Comparison of ENCODE assay signal across 34 cellular contexts in the genomic region with DNA sequence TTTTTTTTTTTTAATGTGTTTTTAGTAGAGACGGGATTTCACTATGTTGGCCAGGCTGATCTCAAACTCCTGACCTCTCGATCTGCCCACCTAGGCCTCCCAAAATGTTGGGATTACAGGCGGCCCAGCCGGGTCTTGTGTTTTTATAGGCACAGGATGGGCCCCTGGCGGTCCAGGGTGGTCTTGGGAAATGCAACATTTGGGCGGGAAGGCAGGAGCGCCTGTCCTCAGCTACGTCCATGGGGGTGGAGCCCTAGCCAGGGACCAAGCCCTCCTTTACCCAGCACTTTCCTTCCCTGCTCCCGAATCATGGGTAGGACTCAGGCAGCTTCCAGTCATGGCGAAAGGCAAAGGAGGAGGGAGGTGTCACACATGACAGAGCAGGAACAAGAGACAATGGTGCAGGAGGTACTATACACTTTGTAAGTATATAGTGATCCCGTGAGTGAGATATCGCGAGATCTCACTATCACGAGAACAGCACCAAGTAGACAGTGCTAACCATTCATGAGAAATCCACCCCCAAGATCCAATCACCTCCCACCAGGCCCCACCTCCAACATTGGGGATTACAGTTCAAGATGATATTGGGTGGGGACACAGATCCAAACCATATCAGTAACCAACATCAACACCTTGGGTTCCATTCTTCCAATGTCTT.
"Had no signal": no experiment of that assay in that cellular context is flagged by ENCODE, and none has a peak within 500 bp of the region (broad histone marks: within the 10 kb centered on the region; RNA-seq: fewer than 3 reads in every experiment).

No MANE protein-coding gene starts in this region.

- H3K4me1 Mint-ChIP-seq: activated naive CD4-positive, alpha-beta T cell treated with anti-CD3 and anti-CD28 coated beads, Interleukin-2, amount 50 U/mL, for 24 hours; activated naive CD8-positive, alpha-beta T cell treated with anti-CD3 and anti-CD28 coated beads, Interleukin-2, amount 10 ng/mL, durations not matched to agents 7 days and 5 days; central memory CD8-positive, alpha-beta T cell had no signal

- H3K4me1 ChIP-seq: ascending aorta had no signal

- H3K9me3 ChIP-seq: ascending aorta, MG63 had no signal

- DNase-seq: activated CD4-positive, alpha-beta T cell treated with anti-CD3 and anti-CD28 coated beads for 1 hour; activated CD4-positive, alpha-beta T cell treated with anti-CD3 and anti-CD28 coated beads for 48 hours; activated CD4-positive, alpha-beta T cell treated with anti-CD3 and anti-CD28 coated beads, Interleukin-2, amount 50 U/mL, for 48 hours; activated CD4-positive, CD25-positive, alpha-beta regulatory T cell; activated CD8-positive, alpha-beta T cell treated with anti-CD3 and anti-CD28 coated beads, Interleukin-2, amount 10 ng/mL, durations not matched to agents 7 days and 5 days; activated gamma-delta T cell; activated naive CD4-positive, alpha-beta T cell treated with Interleukin-2 at 50 U/mL for 16 hours; activated naive CD8-positive, alpha-beta T cell treated with anti-CD3 and anti-CD28 coated beads, Interleukin-2, amount 10 ng/mL, durations not matched to agents 7 days and 5 days; activated T-cell treated with anti-CD3 and anti-CD28 coated beads, Interleukin-2, amount 50 U/mL, for 24 hours; amygdala; Kasumi-1; KG1; MG63; NCI-H1048; NCI-H1105 treated with DMSO at 0.1 percent for 48 hours; NCI-H1436; NCI-H1694; NCI-H1930; NCI-H2081 treated with DMSO at 0.1 percent for 48 hours; NCI-H510A; NCI-H748 treated with DMSO at 0.1 percent for 48 hours; NK-92 treated with Interleukin-12 subunit alpha and Interleukin-12 subunit beta, amount 100 ng/mL, for 24 hours; PC-9; Right ventricle myocardium superior; SW 1271; T-helper 1 cell; T-helper 2 cell; T-helper 9 cell; WERI-Rb-1 had no signal

- ATAC-seq: activated CD8-positive, alpha-beta T cell treated with anti-CD3 and anti-CD28 coated beads, Interleukin-2, amount 10 ng/mL, durations not matched to agents 7 days and 5 days had no signal

- H3K36me3 Mint-ChIP-seq: activated naive CD4-positive, alpha-beta T cell treated with anti-CD3 and anti-CD28 coated beads, Interleukin-2, amount 50 U/mL, for 24 hours; activated naive CD8-positive, alpha-beta T cell treated with anti-CD3 and anti-CD28 coated beads, Interleukin-2, amount 10 ng/mL, durations not matched to agents 7 days and 5 days had no signal

- H3K4me3 Mint-ChIP-seq: activated CD8-positive, alpha-beta T cell treated with anti-CD3 and anti-CD28 coated beads, Interleukin-2, amount 10 ng/mL, durations not matched to agents 7 days and 5 days; activated naive CD4-positive, alpha-beta T cell treated with anti-CD3 and anti-CD28 coated beads, Interleukin-2, amount 50 U/mL, for 24 hours; activated naive CD8-positive, alpha-beta T cell treated with anti-CD3 and anti-CD28 coated beads, Interleukin-2, amount 10 ng/mL, durations not matched to agents 7 days and 5 days; activated T-cell treated with anti-CD3 and anti-CD28 coated beads, Interleukin-2, amount 50 U/mL, for 24 hours; central memory CD8-positive, alpha-beta T cell had no signal

- H3K9me3 Mint-ChIP-seq: activated naive CD4-positive, alpha-beta T cell treated with anti-CD3 and anti-CD28 coated beads, Interleukin-2, amount 50 U/mL, for 24 hours; activated T-cell treated with anti-CD3 and anti-CD28 coated beads, Interleukin-2, amount 50 U/mL, for 24 hours; activated T-helper 2 cell treated with anti-CD3 and anti-CD28 coated beads, Interferon-gamma antibody, Interleukin-2, Interleukin-4, amounts not matched to agents 10 μg/mL and 5 μg/mL and 100 μg/mL, durations not matched to agents 14 hours and 24 hours and 36 hours; central memory CD8-positive, alpha-beta T cell had no signal

- H3K27me3 ChIP-seq: ascending aorta, cardiac muscle cell, MG63 had no signal

- H3K27ac Mint-ChIP-seq: activated CD8-positive, alpha-beta T cell treated with anti-CD3 and anti-CD28 coated beads, Interleukin-2, amount 10 ng/mL, durations not matched to agents 7 days and 5 days; activated naive CD4-positive, alpha-beta T cell treated with anti-CD3 and anti-CD28 coated beads, Interleukin-2, amount 50 U/mL, for 24 hours; activated naive CD8-positive, alpha-beta T cell treated with anti-CD3 and anti-CD28 coated beads, Interleukin-2, amount 10 ng/mL, durations not matched to agents 7 days and 5 days; activated T-cell treated with anti-CD3 and anti-CD28 coated beads, Interleukin-2, amount 50 U/mL, for 24 hours; activated T-helper 2 cell treated with anti-CD3 and anti-CD28 coated beads, Interferon-gamma antibody, Interleukin-2, Interleukin-4, amounts not matched to agents 10 μg/mL and 5 μg/mL and 100 μg/mL, durations not matched to agents 14 hours and 24 hours and 36 hours had no signal

- H3K27ac ChIP-seq: ascending aorta, cardiac muscle cell, PC-9, WERI-Rb-1 had no signal

- H3K4me2 ChIP-seq: PC-9 had no signal

- H3K36me3 ChIP-seq: ascending aorta, cardiac muscle cell, MG63, WERI-Rb-1 had no signal

- H3K4me3 ChIP-seq: ascending aorta, cardiac muscle cell, MG63, PC-9 had no signal
